Comparison of ENCODE assay signal across 1 cellular context in genomic region chr9:128947423-128948310, GRCh38.
TF ChIP-seq lines count a peak whose summit lies in the region.

Gene DOLK (minus strand): TSS chr9:128947603. CDS start chr9:128947303, 300 bp downstream.
A gene with protein sequence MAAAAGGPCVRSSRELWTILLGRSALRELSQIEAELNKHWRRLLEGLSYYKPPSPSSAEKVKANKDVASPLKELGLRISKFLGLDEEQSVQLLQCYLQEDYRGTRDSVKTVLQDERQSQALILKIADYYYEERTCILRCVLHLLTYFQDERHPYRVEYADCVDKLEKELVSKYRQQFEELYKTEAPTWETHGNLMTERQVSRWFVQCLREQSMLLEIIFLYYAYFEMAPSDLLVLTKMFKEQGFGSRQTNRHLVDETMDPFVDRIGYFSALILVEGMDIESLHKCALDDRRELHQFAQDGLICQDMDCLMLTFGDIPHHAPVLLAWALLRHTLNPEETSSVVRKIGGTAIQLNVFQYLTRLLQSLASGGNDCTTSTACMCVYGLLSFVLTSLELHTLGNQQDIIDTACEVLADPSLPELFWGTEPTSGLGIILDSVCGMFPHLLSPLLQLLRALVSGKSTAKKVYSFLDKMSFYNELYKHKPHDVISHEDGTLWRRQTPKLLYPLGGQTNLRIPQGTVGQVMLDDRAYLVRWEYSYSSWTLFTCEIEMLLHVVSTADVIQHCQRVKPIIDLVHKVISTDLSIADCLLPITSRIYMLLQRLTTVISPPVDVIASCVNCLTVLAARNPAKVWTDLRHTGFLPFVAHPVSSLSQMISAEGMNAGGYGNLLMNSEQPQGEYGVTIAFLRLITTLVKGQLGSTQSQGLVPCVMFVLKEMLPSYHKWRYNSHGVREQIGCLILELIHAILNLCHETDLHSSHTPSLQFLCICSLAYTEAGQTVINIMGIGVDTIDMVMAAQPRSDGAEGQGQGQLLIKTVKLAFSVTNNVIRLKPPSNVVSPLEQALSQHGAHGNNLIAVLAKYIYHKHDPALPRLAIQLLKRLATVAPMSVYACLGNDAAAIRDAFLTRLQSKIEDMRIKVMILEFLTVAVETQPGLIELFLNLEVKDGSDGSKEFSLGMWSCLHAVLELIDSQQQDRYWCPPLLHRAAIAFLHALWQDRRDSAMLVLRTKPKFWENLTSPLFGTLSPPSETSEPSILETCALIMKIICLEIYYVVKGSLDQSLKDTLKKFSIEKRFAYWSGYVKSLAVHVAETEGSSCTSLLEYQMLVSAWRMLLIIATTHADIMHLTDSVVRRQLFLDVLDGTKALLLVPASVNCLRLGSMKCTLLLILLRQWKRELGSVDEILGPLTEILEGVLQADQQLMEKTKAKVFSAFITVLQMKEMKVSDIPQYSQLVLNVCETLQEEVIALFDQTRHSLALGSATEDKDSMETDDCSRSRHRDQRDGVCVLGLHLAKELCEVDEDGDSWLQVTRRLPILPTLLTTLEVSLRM (N-terminal part only) (plus strand): TSS chr9:128947699. CDS start chr9:128947720, 21 bp downstream.

TF ChIP-seq in HepG2, 621 proteins besides CTCF, POLR2A, EP300 and RAD21 (continued from another document and continues in another):
- TF ChIP-seq, protein P1, sequence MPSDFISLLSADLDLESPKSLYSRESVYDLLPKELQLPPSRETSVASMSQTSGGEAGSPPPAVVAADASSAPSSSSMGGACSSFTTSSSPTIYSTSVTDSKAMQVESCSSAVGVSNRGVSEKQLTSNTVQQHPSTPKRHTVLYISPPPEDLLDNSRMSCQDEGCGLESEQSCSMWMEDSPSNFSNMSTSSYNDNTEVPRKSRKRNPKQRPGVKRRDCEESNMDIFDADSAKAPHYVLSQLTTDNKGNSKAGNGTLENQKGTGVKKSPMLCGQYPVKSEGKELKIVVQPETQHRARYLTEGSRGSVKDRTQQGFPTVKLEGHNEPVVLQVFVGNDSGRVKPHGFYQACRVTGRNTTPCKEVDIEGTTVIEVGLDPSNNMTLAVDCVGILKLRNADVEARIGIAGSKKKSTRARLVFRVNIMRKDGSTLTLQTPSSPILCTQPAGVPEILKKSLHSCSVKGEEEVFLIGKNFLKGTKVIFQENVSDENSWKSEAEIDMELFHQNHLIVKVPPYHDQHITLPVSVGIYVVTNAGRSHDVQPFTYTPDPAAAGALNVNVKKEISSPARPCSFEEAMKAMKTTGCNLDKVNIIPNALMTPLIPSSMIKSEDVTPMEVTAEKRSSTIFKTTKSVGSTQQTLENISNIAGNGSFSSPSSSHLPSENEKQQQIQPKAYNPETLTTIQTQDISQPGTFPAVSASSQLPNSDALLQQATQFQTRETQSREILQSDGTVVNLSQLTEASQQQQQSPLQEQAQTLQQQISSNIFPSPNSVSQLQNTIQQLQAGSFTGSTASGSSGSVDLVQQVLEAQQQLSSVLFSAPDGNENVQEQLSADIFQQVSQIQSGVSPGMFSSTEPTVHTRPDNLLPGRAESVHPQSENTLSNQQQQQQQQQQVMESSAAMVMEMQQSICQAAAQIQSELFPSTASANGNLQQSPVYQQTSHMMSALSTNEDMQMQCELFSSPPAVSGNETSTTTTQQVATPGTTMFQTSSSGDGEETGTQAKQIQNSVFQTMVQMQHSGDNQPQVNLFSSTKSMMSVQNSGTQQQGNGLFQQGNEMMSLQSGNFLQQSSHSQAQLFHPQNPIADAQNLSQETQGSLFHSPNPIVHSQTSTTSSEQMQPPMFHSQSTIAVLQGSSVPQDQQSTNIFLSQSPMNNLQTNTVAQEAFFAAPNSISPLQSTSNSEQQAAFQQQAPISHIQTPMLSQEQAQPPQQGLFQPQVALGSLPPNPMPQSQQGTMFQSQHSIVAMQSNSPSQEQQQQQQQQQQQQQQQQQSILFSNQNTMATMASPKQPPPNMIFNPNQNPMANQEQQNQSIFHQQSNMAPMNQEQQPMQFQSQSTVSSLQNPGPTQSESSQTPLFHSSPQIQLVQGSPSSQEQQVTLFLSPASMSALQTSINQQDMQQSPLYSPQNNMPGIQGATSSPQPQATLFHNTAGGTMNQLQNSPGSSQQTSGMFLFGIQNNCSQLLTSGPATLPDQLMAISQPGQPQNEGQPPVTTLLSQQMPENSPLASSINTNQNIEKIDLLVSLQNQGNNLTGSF (CRISPR knock-in tag; IDR thresholded peaks at IDR 0.05): 0 out of 2 replicates have a peak, but pooled peaks have one; percentile 65
- TF ChIP-seq ZHX2 (IDR thresholded peaks at IDR 0.05; ENCODE audit: low read depth): peak; percentile 75
- TF ChIP-seq ZHX2 (CRISPR knock-in tag; IDR thresholded peaks at IDR 0.05; ENCODE audit: borderline replicate concordance): 0 out of 2 replicates have a peak, but pooled peaks have one; percentile 26
- peak; percentile 68 for TF ChIP-seq TARDBP (CRISPR knock-in tag; IDR thresholded peaks at IDR 0.05)
- TF ChIP-seq SP4 (CRISPR knock-in tag; IDR thresholded peaks at IDR 0.05): peak; percentile 83
- TF ChIP-seq HNF1A (IDR thresholded peaks at IDR 0.05; ENCODE audit: low read depth): no peak
- peak; percentile 26; the same call in 1 of the 2 replicates for TF ChIP-seq HNF1A (CRISPR knock-in tag; IDR thresholded peaks at IDR 0.05; ENCODE audit: borderline replicate concordance)
- TF ChIP-seq ARNT2 (CRISPR knock-in tag; IDR thresholded peaks at IDR 0.05; ENCODE audit: low read depth): peak; percentile 89; the same call in 1 of the 2 replicates
- peak; percentile 42; the same call in 1 of the 2 replicates for TF ChIP-seq FOSL2 (CRISPR knock-in tag; IDR thresholded peaks at IDR 0.05)
- peak; percentile 35; the same call in 1 of the 2 replicates for TF ChIP-seq PRDM10 (CRISPR knock-in tag; IDR thresholded peaks at IDR 0.05; ENCODE audit: low read depth)
- TF ChIP-seq, protein P2, sequence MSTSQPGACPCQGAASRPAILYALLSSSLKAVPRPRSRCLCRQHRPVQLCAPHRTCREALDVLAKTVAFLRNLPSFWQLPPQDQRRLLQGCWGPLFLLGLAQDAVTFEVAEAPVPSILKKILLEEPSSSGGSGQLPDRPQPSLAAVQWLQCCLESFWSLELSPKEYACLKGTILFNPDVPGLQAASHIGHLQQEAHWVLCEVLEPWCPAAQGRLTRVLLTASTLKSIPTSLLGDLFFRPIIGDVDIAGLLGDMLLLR (CRISPR knock-in tag; IDR thresholded peaks at IDR 0.05): peak; percentile 88
- TF ChIP-seq ZNF256 (CRISPR knock-in tag; conservative IDR thresholded peaks at IDR 0.05): peak; percentile 42; the same call in 1 of the 2 replicates
- TF ChIP-seq ISL2 (CRISPR knock-in tag; IDR thresholded peaks at IDR 0.05): peak; percentile 78; the same call in 1 of the 2 replicates
- TF ChIP-seq ZBED4 (CRISPR knock-in tag; IDR thresholded peaks at IDR 0.05; ENCODE audit: borderline replicate concordance): peak; percentile 72; the same call in 1 of the 2 replicates
- TF ChIP-seq TGIF2 (CRISPR knock-in tag; IDR thresholded peaks at IDR 0.05): no peak; the same call in 1 of the 2 replicates
- TF ChIP-seq HES4 (CRISPR knock-in tag; IDR thresholded peaks at IDR 0.05; ENCODE audit: borderline replicate concordance): peak; percentile 37; the same call in 1 of the 2 replicates
